Comparison of ENCODE assay signal across 1 cellular context in the genomic region with DNA sequence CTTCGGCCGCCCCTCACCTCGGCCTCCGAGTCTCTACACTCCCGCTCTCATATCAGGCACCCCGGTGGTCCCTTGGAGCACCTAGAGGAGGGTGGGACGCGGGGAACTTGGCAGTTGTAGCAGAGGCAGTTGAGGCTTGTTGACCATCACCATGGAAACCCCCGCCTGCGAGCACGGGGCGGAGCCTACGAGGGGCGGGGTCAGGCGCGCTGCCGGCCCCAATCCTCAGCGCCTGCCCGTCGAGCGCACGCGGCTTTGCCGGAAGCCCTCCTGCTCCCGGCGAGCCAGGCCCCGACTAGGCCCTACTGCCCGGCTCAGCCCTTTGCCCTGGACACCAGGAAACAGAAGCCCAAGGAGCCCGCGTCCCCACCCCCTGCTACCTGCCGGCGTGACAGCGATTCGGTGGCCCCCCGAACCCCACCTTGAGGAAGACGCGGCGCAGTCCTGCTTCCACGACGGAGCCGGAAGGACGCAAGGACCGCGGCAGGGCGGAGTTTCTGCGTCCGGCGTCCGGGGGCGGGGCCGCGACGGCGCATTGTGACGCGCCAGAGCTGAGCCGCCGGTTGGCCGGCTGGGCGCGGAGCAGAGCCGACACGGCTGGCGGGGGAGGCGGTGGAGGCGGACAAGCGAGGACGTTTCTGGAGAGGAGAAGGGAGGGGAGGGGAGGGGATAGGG.
TF ChIP-seq lines count a peak whose summit lies in the region.

A gene with protein sequence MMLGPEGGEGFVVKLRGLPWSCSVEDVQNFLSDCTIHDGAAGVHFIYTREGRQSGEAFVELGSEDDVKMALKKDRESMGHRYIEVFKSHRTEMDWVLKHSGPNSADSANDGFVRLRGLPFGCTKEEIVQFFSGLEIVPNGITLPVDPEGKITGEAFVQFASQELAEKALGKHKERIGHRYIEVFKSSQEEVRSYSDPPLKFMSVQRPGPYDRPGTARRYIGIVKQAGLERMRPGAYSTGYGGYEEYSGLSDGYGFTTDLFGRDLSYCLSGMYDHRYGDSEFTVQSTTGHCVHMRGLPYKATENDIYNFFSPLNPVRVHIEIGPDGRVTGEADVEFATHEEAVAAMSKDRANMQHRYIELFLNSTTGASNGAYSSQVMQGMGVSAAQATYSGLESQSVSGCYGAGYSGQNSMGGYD (minus strand): TSS at position 477 of the 675 bp plus-strand sequence. CDS start 21,302 bp downstream, outside the sequence.

TF ChIP-seq in GM12878, 131 proteins besides CTCF, POLR2A, EP300 and RAD21 (continued from another document and continues in another):
- TF ChIP-seq, protein P1, sequence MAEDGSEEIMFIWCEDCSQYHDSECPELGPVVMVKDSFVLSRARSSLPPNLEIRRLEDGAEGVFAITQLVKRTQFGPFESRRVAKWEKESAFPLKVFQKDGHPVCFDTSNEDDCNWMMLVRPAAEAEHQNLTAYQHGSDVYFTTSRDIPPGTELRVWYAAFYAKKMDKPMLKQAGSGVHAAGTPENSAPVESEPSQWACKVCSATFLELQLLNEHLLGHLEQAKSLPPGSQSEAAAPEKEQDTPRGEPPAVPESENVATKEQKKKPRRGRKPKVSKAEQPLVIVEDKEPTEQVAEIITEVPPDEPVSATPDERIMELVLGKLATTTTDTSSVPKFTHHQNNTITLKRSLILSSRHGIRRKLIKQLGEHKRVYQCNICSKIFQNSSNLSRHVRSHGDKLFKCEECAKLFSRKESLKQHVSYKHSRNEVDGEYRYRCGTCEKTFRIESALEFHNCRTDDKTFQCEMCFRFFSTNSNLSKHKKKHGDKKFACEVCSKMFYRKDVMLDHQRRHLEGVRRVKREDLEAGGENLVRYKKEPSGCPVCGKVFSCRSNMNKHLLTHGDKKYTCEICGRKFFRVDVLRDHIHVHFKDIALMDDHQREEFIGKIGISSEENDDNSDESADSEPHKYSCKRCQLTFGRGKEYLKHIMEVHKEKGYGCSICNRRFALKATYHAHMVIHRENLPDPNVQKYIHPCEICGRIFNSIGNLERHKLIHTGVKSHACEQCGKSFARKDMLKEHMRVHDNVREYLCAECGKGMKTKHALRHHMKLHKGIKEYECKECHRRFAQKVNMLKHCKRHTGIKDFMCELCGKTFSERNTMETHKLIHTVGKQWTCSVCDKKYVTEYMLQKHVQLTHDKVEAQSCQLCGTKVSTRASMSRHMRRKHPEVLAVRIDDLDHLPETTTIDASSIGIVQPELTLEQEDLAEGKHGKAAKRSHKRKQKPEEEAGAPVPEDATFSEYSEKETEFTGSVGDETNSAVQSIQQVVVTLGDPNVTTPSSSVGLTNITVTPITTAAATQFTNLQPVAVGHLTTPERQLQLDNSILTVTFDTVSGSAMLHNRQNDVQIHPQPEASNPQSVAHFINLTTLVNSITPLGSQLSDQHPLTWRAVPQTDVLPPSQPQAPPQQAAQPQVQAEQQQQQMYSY (CRISPR knock-in tag; IDR thresholded peaks at IDR 0.05): no peak
- TF ChIP-seq JUND (IDR thresholded peaks at IDR 0.05; ENCODE audit: low read depth, low read length) (no peak), SREBF2 (IDR thresholded peaks at IDR 0.05; ENCODE audit: low read length) (no peak), SPI1 (IDR thresholded peaks at IDR 0.05; ENCODE audit: borderline replicate concordance, insufficient read depth, low read depth, low read length) (no peak), KLF5 (IDR thresholded peaks at IDR 0.05; ENCODE audit: partially characterized antibody) (no peak), ASH2L (IDR thresholded peaks at IDR 0.05; ENCODE audit: borderline replicate concordance, low read depth) (no peak), BRCA1 (IDR thresholded peaks at IDR 0.05; ENCODE audit: low read depth, low read length) (no peak), TAF1 (IDR thresholded peaks at IDR 0.05; ENCODE audit: borderline replicate concordance, low read depth, low read length) (peak; percentile 51; the same call in 1 of the 2 replicates), ESRRA (IDR thresholded peaks at IDR 0.05; ENCODE audit: low read length) (no peak), EZH2 (IDR thresholded peaks at IDR 0.05; ENCODE audit: borderline replicate concordance, control insufficient read depth, low read depth, low read length) (no peak), TCF3 (IDR thresholded peaks at IDR 0.05; ENCODE audit: borderline replicate concordance, insufficient read depth, low read depth, low read length) (no peak), TBL1XR1 (IDR thresholded peaks at IDR 0.05; ENCODE audit: low read depth, low read length) (0 out of 2 replicates have a peak, but pooled peaks have one; percentile 29), NFXL1 (IDR thresholded peaks at IDR 0.05; ENCODE audit: borderline replicate concordance) (no peak), MTA2 (IDR thresholded peaks at IDR 0.05; ENCODE audit: low read depth) (no peak), SMAD1 (IDR thresholded peaks at IDR 0.05; ENCODE audit: low read depth, partially characterized antibody) (no peak), PML (IDR thresholded peaks at IDR 0.05; ENCODE audit: low read length) (peak; percentile 92), CEBPB (IDR thresholded peaks at IDR 0.05; ENCODE audit: borderline replicate concordance in 1 of 2, low read depth in 2 of 2, low read length in 2 of 2) (no peak)
- TF ChIP-seq, protein P2, sequence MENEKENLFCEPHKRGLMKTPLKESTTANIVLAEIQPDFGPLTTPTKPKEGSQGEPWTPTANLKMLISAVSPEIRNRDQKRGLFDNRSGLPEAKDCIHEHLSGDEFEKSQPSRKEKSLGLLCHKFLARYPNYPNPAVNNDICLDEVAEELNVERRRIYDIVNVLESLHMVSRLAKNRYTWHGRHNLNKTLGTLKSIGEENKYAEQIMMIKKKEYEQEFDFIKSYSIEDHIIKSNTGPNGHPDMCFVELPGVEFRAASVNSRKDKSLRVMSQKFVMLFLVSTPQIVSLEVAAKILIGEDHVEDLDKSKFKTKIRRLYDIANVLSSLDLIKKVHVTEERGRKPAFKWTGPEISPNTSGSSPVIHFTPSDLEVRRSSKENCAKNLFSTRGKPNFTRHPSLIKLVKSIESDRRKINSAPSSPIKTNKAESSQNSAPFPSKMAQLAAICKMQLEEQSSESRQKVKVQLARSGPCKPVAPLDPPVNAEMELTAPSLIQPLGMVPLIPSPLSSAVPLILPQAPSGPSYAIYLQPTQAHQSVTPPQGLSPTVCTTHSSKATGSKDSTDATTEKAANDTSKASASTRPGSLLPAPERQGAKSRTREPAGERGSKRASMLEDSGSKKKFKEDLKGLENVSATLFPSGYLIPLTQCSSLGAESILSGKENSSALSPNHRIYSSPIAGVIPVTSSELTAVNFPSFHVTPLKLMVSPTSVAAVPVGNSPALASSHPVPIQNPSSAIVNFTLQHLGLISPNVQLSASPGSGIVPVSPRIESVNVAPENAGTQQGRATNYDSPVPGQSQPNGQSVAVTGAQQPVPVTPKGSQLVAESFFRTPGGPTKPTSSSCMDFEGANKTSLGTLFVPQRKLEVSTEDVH (IDR thresholded peaks at IDR 0.05; ENCODE audit: low read depth, partially characterized antibody): no peak
- TF ChIP-seq, protein P3, sequence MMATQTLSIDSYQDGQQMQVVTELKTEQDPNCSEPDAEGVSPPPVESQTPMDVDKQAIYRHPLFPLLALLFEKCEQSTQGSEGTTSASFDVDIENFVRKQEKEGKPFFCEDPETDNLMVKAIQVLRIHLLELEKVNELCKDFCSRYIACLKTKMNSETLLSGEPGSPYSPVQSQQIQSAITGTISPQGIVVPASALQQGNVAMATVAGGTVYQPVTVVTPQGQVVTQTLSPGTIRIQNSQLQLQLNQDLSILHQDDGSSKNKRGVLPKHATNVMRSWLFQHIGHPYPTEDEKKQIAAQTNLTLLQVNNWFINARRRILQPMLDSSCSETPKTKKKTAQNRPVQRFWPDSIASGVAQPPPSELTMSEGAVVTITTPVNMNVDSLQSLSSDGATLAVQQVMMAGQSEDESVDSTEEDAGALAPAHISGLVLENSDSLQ (IDR thresholded peaks at IDR 0.05): peak; percentile 47; the same call in 1 of the 2 replicates
- TF ChIP-seq, protein P4, sequence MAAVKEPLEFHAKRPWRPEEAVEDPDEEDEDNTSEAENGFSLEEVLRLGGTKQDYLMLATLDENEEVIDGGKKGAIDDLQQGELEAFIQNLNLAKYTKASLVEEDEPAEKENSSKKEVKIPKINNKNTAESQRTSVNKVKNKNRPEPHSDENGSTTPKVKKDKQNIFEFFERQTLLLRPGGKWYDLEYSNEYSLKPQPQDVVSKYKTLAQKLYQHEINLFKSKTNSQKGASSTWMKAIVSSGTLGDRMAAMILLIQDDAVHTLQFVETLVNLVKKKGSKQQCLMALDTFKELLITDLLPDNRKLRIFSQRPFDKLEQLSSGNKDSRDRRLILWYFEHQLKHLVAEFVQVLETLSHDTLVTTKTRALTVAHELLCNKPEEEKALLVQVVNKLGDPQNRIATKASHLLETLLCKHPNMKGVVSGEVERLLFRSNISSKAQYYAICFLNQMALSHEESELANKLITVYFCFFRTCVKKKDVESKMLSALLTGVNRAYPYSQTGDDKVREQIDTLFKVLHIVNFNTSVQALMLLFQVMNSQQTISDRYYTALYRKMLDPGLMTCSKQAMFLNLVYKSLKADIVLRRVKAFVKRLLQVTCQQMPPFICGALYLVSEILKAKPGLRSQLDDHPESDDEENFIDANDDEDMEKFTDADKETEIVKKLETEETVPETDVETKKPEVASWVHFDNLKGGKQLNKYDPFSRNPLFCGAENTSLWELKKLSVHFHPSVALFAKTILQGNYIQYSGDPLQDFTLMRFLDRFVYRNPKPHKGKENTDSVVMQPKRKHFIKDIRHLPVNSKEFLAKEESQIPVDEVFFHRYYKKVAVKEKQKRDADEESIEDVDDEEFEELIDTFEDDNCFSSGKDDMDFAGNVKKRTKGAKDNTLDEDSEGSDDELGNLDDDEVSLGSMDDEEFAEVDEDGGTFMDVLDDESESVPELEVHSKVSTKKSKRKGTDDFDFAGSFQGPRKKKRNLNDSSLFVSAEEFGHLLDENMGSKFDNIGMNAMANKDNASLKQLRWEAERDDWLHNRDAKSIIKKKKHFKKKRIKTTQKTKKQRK (IDR thresholded peaks at IDR 0.05; ENCODE audit: low read depth, low read length): no peak
- TF ChIP-seq, protein P5, sequence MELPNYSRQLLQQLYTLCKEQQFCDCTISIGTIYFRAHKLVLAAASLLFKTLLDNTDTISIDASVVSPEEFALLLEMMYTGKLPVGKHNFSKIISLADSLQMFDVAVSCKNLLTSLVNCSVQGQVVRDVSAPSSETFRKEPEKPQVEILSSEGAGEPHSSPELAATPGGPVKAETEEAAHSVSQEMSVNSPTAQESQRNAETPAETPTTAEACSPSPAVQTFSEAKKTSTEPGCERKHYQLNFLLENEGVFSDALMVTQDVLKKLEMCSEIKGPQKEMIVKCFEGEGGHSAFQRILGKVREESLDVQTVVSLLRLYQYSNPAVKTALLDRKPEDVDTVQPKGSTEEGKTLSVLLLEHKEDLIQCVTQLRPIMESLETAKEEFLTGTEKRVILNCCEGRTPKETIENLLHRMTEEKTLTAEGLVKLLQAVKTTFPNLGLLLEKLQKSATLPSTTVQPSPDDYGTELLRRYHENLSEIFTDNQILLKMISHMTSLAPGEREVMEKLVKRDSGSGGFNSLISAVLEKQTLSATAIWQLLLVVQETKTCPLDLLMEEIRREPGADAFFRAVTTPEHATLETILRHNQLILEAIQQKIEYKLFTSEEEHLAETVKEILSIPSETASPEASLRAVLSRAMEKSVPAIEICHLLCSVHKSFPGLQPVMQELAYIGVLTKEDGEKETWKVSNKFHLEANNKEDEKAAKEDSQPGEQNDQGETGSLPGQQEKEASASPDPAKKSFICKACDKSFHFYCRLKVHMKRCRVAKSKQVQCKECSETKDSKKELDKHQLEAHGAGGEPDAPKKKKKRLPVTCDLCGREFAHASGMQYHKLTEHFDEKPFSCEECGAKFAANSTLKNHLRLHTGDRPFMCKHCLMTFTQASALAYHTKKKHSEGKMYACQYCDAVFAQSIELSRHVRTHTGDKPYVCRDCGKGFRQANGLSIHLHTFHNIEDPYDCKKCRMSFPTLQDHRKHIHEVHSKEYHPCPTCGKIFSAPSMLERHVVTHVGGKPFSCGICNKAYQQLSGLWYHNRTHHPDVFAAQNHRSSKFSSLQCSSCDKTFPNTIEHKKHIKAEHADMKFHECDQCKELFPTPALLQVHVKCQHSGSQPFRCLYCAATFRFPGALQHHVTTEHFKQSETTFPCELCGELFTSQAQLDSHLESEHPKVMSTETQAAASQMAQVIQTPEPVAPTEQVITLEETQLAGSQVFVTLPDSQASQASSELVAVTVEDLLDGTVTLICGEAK (IDR thresholded peaks at IDR 0.05; ENCODE audit: borderline replicate concordance): peak; percentile 83; the same call in 1 of the 2 replicates
- TF ChIP-seq, protein P6, sequence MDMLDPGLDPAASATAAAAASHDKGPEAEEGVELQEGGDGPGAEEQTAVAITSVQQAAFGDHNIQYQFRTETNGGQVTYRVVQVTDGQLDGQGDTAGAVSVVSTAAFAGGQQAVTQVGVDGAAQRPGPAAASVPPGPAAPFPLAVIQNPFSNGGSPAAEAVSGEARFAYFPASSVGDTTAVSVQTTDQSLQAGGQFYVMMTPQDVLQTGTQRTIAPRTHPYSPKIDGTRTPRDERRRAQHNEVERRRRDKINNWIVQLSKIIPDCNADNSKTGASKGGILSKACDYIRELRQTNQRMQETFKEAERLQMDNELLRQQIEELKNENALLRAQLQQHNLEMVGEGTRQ (IDR thresholded peaks at IDR 0.05; ENCODE audit: borderline replicate concordance, low read depth, low read length): no peak
- TF ChIP-seq, protein P7, sequence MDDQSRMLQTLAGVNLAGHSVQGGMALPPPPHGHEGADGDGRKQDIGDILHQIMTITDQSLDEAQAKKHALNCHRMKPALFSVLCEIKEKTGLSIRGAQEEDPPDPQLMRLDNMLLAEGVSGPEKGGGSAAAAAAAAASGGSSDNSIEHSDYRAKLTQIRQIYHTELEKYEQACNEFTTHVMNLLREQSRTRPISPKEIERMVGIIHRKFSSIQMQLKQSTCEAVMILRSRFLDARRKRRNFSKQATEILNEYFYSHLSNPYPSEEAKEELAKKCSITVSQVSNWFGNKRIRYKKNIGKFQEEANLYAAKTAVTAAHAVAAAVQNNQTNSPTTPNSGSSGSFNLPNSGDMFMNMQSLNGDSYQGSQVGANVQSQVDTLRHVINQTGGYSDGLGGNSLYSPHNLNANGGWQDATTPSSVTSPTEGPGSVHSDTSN (IDR thresholded peaks at IDR 0.05; ENCODE audit: insufficient replicate concordance, low read depth, low read length): no peak
- TF ChIP-seq, protein P8, sequence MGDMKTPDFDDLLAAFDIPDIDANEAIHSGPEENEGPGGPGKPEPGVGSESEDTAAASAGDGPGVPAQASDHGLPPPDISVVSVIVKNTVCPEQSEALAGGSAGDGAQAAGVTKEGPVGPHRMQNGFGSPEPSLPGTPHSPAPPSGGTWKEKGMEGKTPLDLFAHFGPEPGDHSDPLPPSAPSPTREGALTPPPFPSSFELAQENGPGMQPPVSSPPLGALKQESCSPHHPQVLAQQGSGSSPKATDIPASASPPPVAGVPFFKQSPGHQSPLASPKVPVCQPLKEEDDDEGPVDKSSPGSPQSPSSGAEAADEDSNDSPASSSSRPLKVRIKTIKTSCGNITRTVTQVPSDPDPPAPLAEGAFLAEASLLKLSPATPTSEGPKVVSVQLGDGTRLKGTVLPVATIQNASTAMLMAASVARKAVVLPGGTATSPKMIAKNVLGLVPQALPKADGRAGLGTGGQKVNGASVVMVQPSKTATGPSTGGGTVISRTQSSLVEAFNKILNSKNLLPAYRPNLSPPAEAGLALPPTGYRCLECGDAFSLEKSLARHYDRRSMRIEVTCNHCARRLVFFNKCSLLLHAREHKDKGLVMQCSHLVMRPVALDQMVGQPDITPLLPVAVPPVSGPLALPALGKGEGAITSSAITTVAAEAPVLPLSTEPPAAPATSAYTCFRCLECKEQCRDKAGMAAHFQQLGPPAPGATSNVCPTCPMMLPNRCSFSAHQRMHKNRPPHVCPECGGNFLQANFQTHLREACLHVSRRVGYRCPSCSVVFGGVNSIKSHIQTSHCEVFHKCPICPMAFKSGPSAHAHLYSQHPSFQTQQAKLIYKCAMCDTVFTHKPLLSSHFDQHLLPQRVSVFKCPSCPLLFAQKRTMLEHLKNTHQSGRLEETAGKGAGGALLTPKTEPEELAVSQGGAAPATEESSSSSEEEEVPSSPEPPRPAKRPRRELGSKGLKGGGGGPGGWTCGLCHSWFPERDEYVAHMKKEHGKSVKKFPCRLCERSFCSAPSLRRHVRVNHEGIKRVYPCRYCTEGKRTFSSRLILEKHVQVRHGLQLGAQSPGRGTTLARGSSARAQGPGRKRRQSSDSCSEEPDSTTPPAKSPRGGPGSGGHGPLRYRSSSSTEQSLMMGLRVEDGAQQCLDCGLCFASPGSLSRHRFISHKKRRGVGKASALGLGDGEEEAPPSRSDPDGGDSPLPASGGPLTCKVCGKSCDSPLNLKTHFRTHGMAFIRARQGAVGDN (IDR thresholded peaks at IDR 0.05): peak; percentile 97
